ENCODE assay signal across 17 cellular contexts in genomic region chr3:194987571-194988494, GRCh38.
DNase-seq lines count a peak whose midpoint lies in the region; TF ChIP-seq lines count a peak whose summit lies in the region.
"Had no signal": no experiment of that assay in that cellular context is flagged by ENCODE, and none has a peak within 500 bp of the region (broad histone marks: within the 10 kb centered on the region; RNA-seq: fewer than 3 reads in every experiment).

No MANE protein-coding gene starts in this region.

- peaks cover 0 to 11% (median 0%) of the 10 kb centered on the region in 11 experiments; a peak in 3 of 22 replicates for H3K27me3 ChIP-seq in BLaER1 treated with 17β-estradiol and CSF1 and Interleukin-3, amounts not matched to agents 10 nM and 100 nM
- H3K27me3 ChIP-seq in HL-60 (ENCODE audit: insufficient read depth, poor library complexity, severe bottlenecking) (no peaks in the 10 kb centered on the region), mammary epithelial cell (ENCODE audit: insufficient read depth, low read length) (no peaks in the 10 kb centered on the region), MM.1S (replicated peaks; ENCODE audit: insufficient read depth, low read length) (no peaks in the 10 kb centered on the region)

- H3K4me2 ChIP-seq in BLaER1 treated with 17β-estradiol and CSF1 and Interleukin-3, amounts not matched to agents 10 nM and 100 nM: peak overlapping the region in 6 of 11 experiments; percentile 9 to 80 (median 52); a peak in 10 of 22 replicates
- no peak overlapping the region for H3K4me2 ChIP-seq in mammary epithelial cell (ENCODE audit: insufficient read depth, low read depth, low read length)
- H3K4me2 ChIP-seq in MM.1S (ENCODE audit: low read depth, low read length): no peak overlapping the region
- H3K4me2 ChIP-seq: A549, KMS-11 had no signal

- H3K4me3 Mint-ChIP-seq in T-helper 2 cell treated with Interferon-gamma antibody and Interleukin-4, amounts not matched to agents 5 μg/mL and 100 μg/mL, for 36 hours: no peak overlapping the region
- H3K4me3 Mint-ChIP-seq: CD8-positive, alpha-beta T cell; HFFc6 had no signal

- WGBS in mammary epithelial cell (ENCODE audit: low coverage, missing lambda C conversion rate): 91% methylated on average over 17 of the region's 21 CpGs

- no peaks in the 10 kb centered on the region for H3K9me3 Mint-ChIP-seq in T-helper 2 cell treated with Interferon-gamma antibody and Interleukin-4, amounts not matched to agents 5 μg/mL and 100 μg/mL, for 36 hours
- H3K9me3 Mint-ChIP-seq: HFFc6 had no signal

- H3F3A ChIP-seq in MM.1S (ENCODE audit: insufficient read depth, low read length): no peaks in the 10 kb centered on the region

- H3K9ac ChIP-seq in BLaER1 treated with 17β-estradiol and CSF1 and Interleukin-3, amounts not matched to agents 10 nM and 100 nM: peak overlapping the region in 2 of 11 experiments; percentile 19 to 30; a peak in 4 of 22 replicates
- H3K9ac ChIP-seq in mammary epithelial cell (ENCODE audit: insufficient read depth, low read length) (no peak overlapping the region), MM.1S (ENCODE audit: low read length) (no peak overlapping the region)
- H3K9ac ChIP-seq: KMS-11 had no signal

- no peaks in the 10 kb centered on the region for H3K9me2 ChIP-seq in MM.1S (replicated peaks; ENCODE audit: insufficient read depth, low read length)

- no peaks in the 10 kb centered on the region for H3K36me3 ChIP-seq in BLaER1 treated with 17β-estradiol and CSF1 and Interleukin-3, amounts not matched to agents 10 nM and 100 nM
- H3K36me3 ChIP-seq in mammary epithelial cell (ENCODE audit: insufficient read depth, low read length) (no peaks in the 10 kb centered on the region), MM.1S (replicated peaks; ENCODE audit: insufficient read depth, low read length) (no peaks in the 10 kb centered on the region)

- TF ChIP-seq CTCF in HL-60 (IDR thresholded peaks at IDR 0.05; ENCODE audit: insufficient read depth, low read length) (no peak), coronary artery (IDR thresholded peaks at IDR 0.05) (no peak), mammary epithelial cell (conservative IDR thresholded peaks at IDR 0.05 in 1 of 2, IDR thresholded peaks at IDR 0.05 in 1 of 2; ENCODE audit: extremely low read depth in 1 of 2, insufficient read depth in 1 of 2, low read depth in 1 of 2, low read length in 2 of 2) (no peak), MM.1S (IDR thresholded peaks at IDR 0.05; ENCODE audit: low read length) (no peak)

- H2AFZ ChIP-seq in mammary epithelial cell (ENCODE audit: low read depth, low read length): no peak overlapping the region
- H2AFZ ChIP-seq in MM.1S (ENCODE audit: low read length): no peak overlapping the region

- dilution Hi-C loops in mammary epithelial cell (cut with HindIII; ENCODE audit: low sequenced_read_pairs): no loop called here

- H3K4me3 ChIP-seq in BLaER1 treated with 17β-estradiol and CSF1 and Interleukin-3, amounts not matched to agents 10 nM and 100 nM: no peak overlapping the region
- H3K4me3 ChIP-seq in HL-60 (replicated peaks; ENCODE audit: insufficient read depth, low read length) (no peak overlapping the region), coronary artery (no peak overlapping the region), mammary epithelial cell (replicated peaks in 1 of 3; ENCODE audit: insufficient read depth in 1 of 3, low read depth in 2 of 3, low read length in 3 of 3) (no peak overlapping the region), MM.1S (ENCODE audit: low read length) (no peak overlapping the region)
- H3K4me3 ChIP-seq: A549, SK-N-MC had no signal

- intact Hi-C loops in mammary epithelial cell (cut with micrococcal nuclease): no loop called here

- in situ Hi-C loops in mammary epithelial cell (cut with MboI; ENCODE audit: low sequenced_read_pairs in 2 of 2): no loop called here

- BruUV-seq in mammary epithelial cell (replicated peaks; lab: Mats Ljungman, UMichigan): no TSS peak

- H3K4me1 Mint-ChIP-seq in T-helper 2 cell treated with Interferon-gamma antibody and Interleukin-4, amounts not matched to agents 5 μg/mL and 100 μg/mL, for 36 hours (ENCODE audit: low read depth): no peaks in the 10 kb centered on the region

- no peaks in the 10 kb centered on the region for H3K36me3 Mint-ChIP-seq in T-helper 2 cell treated with Interferon-gamma antibody and Interleukin-4, amounts not matched to agents 5 μg/mL and 100 μg/mL, for 36 hours (ENCODE audit: low read depth)
- H3K36me3 Mint-ChIP-seq: CD8-positive, alpha-beta T cell had no signal

- DNase-seq in HL-60 (ENCODE audit: low read depth in 1 of 2, low spot score in 1 of 2): no peak
- DNase-seq in coronary artery (ENCODE audit: low spot score): peak; percentile 46
- DNase-seq in mucosa of gallbladder (ENCODE audit: low spot score): peak; percentile 8
- DNase-seq in mammary epithelial cell: no peak
- no peak for DNase-seq in putamen (ENCODE audit: low spot score)
- DNase-seq in MM.1S: no peak
- no peak for DNase-seq in T-helper 2 cell treated with Interferon-gamma antibody and Interleukin-4, amounts not matched to agents 5 μg/mL and 100 μg/mL, for 36 hours (ENCODE audit: low spot score)
- DNase-seq: DMS53, HFFc6, NCI-H1105, NCI-H748 treated with DMSO at 0.1 percent for 48 hours, Right ventricle myocardium superior had no signal

- no peaks in the 10 kb centered on the region for H4K20me1 ChIP-seq in BLaER1 treated with 17β-estradiol and CSF1 and Interleukin-3, amounts not matched to agents 10 nM and 100 nM
- H4K20me1 ChIP-seq in mammary epithelial cell (ENCODE audit: insufficient read depth, low read length) (no peaks in the 10 kb centered on the region), MM.1S (ENCODE audit: insufficient read depth, low read length) (no peaks in the 10 kb centered on the region)

- H3K27ac Mint-ChIP-seq in T-helper 2 cell treated with Interferon-gamma antibody and Interleukin-4, amounts not matched to agents 5 μg/mL and 100 μg/mL, for 36 hours: no peak overlapping the region
- H3K27ac Mint-ChIP-seq: CD8-positive, alpha-beta T cell; HFFc6 had no signal

- no peaks in the 10 kb centered on the region for H3K79me2 ChIP-seq in mammary epithelial cell (ENCODE audit: insufficient read depth, low read length)
- no peaks in the 10 kb centered on the region for H3K79me2 ChIP-seq in MM.1S (ENCODE audit: low read length)

- peaks cover 11 to 57% (median 38%) of the 10 kb centered on the region in 10 experiments for H3K4me1 ChIP-seq in BLaER1 treated with 17β-estradiol and CSF1 and Interleukin-3, amounts not matched to agents 10 nM and 100 nM
- H3K4me1 ChIP-seq in mammary epithelial cell (ENCODE audit: insufficient read depth, low read length) (peaks cover 10% of the 10 kb centered on the region), MM.1S (ENCODE audit: low read length) (no peaks in the 10 kb centered on the region)
- H3K4me1 ChIP-seq: A549 had no signal

- peak overlapping the region in 9 of 11 experiments; percentile 7 to 76 (median 48); a peak in 11 of 22 replicates for H3K27ac ChIP-seq in BLaER1 treated with 17β-estradiol and CSF1 and Interleukin-3, amounts not matched to agents 10 nM and 100 nM
- peak overlapping the region; percentile 66 for H3K27ac ChIP-seq in HL-60 (replicated peaks)
- H3K27ac ChIP-seq in coronary artery: no peak overlapping the region
- H3K27ac ChIP-seq in mammary epithelial cell (ENCODE audit: insufficient read depth, low read depth, low read length): no peak overlapping the region
- H3K27ac ChIP-seq in MM.1S (ENCODE audit: low read length): no peak overlapping the region
- H3K27ac ChIP-seq: A549, KMS-11, SK-N-MC had no signal

- peaks cover 11% of the 10 kb centered on the region for H3K27me3 Mint-ChIP-seq in T-helper 2 cell treated with Interferon-gamma antibody and Interleukin-4, amounts not matched to agents 5 μg/mL and 100 μg/mL, for 36 hours (ENCODE audit: low read depth)

- H3K9me3 ChIP-seq in BLaER1 treated with 17β-estradiol and CSF1 and Interleukin-3, amounts not matched to agents 10 nM and 100 nM (replicated peaks in 1 of 11): peaks cover 0 to 5% (median 0%) of the 10 kb centered on the region in 11 experiments; a peak in 2 of 22 replicates
- H3K9me3 ChIP-seq in mammary epithelial cell (replicated peaks; ENCODE audit: insufficient read depth, low read length) (no peaks in the 10 kb centered on the region), MM.1S (replicated peaks; ENCODE audit: insufficient read depth, low read length) (no peaks in the 10 kb centered on the region)
- H3K9me3 ChIP-seq: A549 had no signal

- CTCF ChIA-PET in mammary epithelial cell (lab: Charles Lee; ENCODE audit: low non-redundant PET): no interaction called here

Comparison
In these comparisons a context has a peak if more than half of its experiments do, and no peak if none do; other contexts are left out.
1. H3K27ac ChIP-seq: peak in BLaER1 treated with 17β-estradiol and CSF1 and Interleukin-3, amounts not matched to agents 10 nM and 100 nM (9 of 11) and HL-60 (single experiment); none in coronary artery (0 of 2), mammary epithelial cell (single experiment) and MM.1S (single experiment).
2. H3K4me2 ChIP-seq: peak in BLaER1 treated with 17β-estradiol and CSF1 and Interleukin-3, amounts not matched to agents 10 nM and 100 nM (6 of 11); none in mammary epithelial cell (single experiment) and MM.1S (single experiment).
3. DNase-seq: peak in coronary artery (single experiment) and mucosa of gallbladder (single experiment); none in HL-60 (0 of 2), mammary epithelial cell (single experiment), putamen (single experiment), MM.1S (single experiment) and T-helper 2 cell treated with Interferon-gamma antibody and Interleukin-4, amounts not matched to agents 5 μg/mL and 100 μg/mL, for 36 hours (single experiment).